ENCODE assay signal across 24 cellular contexts in the genomic region with DNA sequence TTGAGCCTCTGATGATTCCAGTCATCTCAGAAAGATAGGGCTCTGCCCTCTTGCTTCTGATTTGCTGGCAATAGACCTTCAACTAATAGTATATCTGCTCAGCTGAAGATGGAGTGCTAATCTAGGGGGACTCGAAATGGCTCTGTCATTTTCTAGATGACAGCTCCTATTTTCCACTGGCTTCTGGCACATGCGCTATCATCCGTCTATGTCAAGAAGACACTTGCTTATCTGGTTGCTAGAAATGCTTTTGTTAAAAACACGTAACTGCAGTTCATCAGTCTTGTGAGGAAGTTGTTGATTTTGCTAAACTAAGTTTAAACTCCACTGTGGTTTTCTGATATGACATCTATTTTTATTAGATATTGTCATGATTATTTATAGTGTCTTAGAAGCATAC.
DNase-seq lines count a peak whose midpoint lies in the region; ATAC-seq and TF ChIP-seq lines count a peak whose summit lies in the region.
"Had no signal": no experiment of that assay in that cellular context is flagged by ENCODE, and none has a peak within 500 bp of the region (broad histone marks: within the 10 kb centered on the region; RNA-seq: fewer than 3 reads in every experiment).

No MANE protein-coding gene starts in this region.

- H3K36me3 Mint-ChIP-seq in activated B cell treated with CpG ODN at 0.5 μM for 24 hours (ENCODE audit: low read depth): no peaks in the 10 kb centered on the region
- H3K36me3 Mint-ChIP-seq: activated CD8-positive, alpha-beta memory T cell treated with anti-CD3 and anti-CD28 coated beads, Interleukin-2, amount 10 ng/mL, durations not matched to agents 7 days and 5 days; activated naive CD4-positive, alpha-beta T cell treated with anti-CD3 and anti-CD28 coated beads, Interleukin-2, amount 10 ng/mL, durations not matched to agents 7 days and 5 days had no signal

- POLR2A ChIA-PET in activated B cell treated with CpG ODN at 0.5 μM for 24 hours (lab: Charles Lee): interaction anchor here (0.9 kb wide), 1 partner anchor 264 kb away, joined by 7 read pairs; no protein-coding TSS in a partner anchor

- TF ChIP-seq CTCF in activated B cell treated with CpG ODN at 0.5 μM for 24 hours (IDR thresholded peaks at IDR 0.05): no peak

- peak overlapping the region; percentile 3 for H3K27ac Mint-ChIP-seq in activated B cell treated with CpG ODN at 0.5 μM for 24 hours
- H3K27ac Mint-ChIP-seq: activated CD4-positive, alpha-beta T cell treated with anti-CD3 and anti-CD28 coated beads, Interleukin-2, amount 10 ng/mL, durations not matched to agents 7 days and 5 days; activated CD8-positive, alpha-beta memory T cell treated with anti-CD3 and anti-CD28 coated beads, Interleukin-2, amount 10 ng/mL, durations not matched to agents 7 days and 5 days; activated naive CD4-positive, alpha-beta T cell treated with anti-CD3 and anti-CD28 coated beads, Interleukin-2, amount 10 ng/mL, durations not matched to agents 7 days and 5 days; activated T-helper 1 cell treated with anti-CD3 and anti-CD28 coated beads, Interleukin-12 subunit alpha, Interleukin-12 subunit beta, Interleukin-2, Interleukin-4 antibody, amounts not matched to agents 30 ng/mL and 10 ng/mL and 1 ng/mL, durations not matched to agents 14 hours and 24 hours and 36 hours; T-helper 17 cell had no signal

- H3K27me3 Mint-ChIP-seq in activated B cell treated with CpG ODN at 0.5 μM for 24 hours: no peaks in the 10 kb centered on the region
- H3K27me3 Mint-ChIP-seq: activated CD8-positive, alpha-beta memory T cell treated with anti-CD3 and anti-CD28 coated beads, Interleukin-2, amount 10 ng/mL, durations not matched to agents 7 days and 5 days; activated naive CD4-positive, alpha-beta T cell treated with anti-CD3 and anti-CD28 coated beads, Interleukin-2, amount 10 ng/mL, durations not matched to agents 7 days and 5 days; T-helper 17 cell had no signal

- H3K4me3 Mint-ChIP-seq in activated B cell treated with CpG ODN at 0.5 μM for 24 hours: no peak overlapping the region
- H3K4me3 Mint-ChIP-seq: activated CD4-positive, alpha-beta T cell treated with anti-CD3 and anti-CD28 coated beads, Interleukin-2, amount 10 ng/mL, durations not matched to agents 7 days and 5 days; activated CD8-positive, alpha-beta memory T cell treated with anti-CD3 and anti-CD28 coated beads, Interleukin-2, amount 10 ng/mL, durations not matched to agents 7 days and 5 days; activated naive CD4-positive, alpha-beta T cell treated with anti-CD3 and anti-CD28 coated beads, Interleukin-2, amount 10 ng/mL, durations not matched to agents 7 days and 5 days; activated T-helper 1 cell treated with anti-CD3 and anti-CD28 coated beads, Interleukin-12 subunit alpha, Interleukin-12 subunit beta, Interleukin-2, Interleukin-4 antibody, amounts not matched to agents 30 ng/mL and 10 ng/mL and 1 ng/mL, durations not matched to agents 14 hours and 24 hours and 36 hours; neural progenitor cell; T-helper 17 cell had no signal

- intact Hi-C loops in activated B cell treated with CpG ODN at 0.5 μM for 24 hours (cut with micrococcal nuclease): no loop called here

- ATAC-seq in activated B cell treated with CpG ODN at 0.5 μM for 24 hours (ENCODE audit: low read depth): peak; percentile 28
- ATAC-seq in GM21381 (IDR thresholded peaks at IDR 0.05; ENCODE audit: unreplicated experiment): no peak
- ATAC-seq: activated CD8-positive, alpha-beta memory T cell treated with anti-CD3 and anti-CD28 coated beads, Interleukin-2, amount 10 ng/mL, durations not matched to agents 7 days and 5 days; T-helper 17 cell had no signal

- H3K9me3 Mint-ChIP-seq in activated B cell treated with CpG ODN at 0.5 μM for 24 hours: no peaks in the 10 kb centered on the region
- H3K9me3 Mint-ChIP-seq: activated CD4-positive, alpha-beta T cell treated with anti-CD3 and anti-CD28 coated beads, Interleukin-2, amount 10 ng/mL, durations not matched to agents 7 days and 5 days; activated naive CD4-positive, alpha-beta T cell treated with anti-CD3 and anti-CD28 coated beads, Interleukin-2, amount 10 ng/mL, durations not matched to agents 7 days and 5 days; activated T-helper 1 cell treated with anti-CD3 and anti-CD28 coated beads, Interleukin-12 subunit alpha, Interleukin-12 subunit beta, Interleukin-2, Interleukin-4 antibody, amounts not matched to agents 30 ng/mL and 10 ng/mL and 1 ng/mL, durations not matched to agents 14 hours and 24 hours and 36 hours had no signal

- CTCF ChIA-PET in activated B cell treated with CpG ODN at 0.5 μM for 24 hours (lab: Charles Lee): no interaction called here

- DNase-seq in NCI-H2227 (lab: John Stamatoyannopoulos, UW; ENCODE audit: unreplicated experiment) (peak; percentile 34), NCI-H2227 treated with DMSO at 0.1 percent for 48 hours (lab: John Stamatoyannopoulos, UW) (no peak), NAMALWA (ENCODE audit: low spot score) (peak; percentile 51), activated B cell treated with CpG ODN at 0.5 μM for 24 hours (no peak), retina (peak; percentile 36), GF-D8 (lab: John Stamatoyannopoulos, UW) (no peak), NOMO-1 treated with dmso at 0.1 percent for 144 hours (lab: John Stamatoyannopoulos, UW; ENCODE audit: unreplicated experiment) (no peak)
- DNase-seq: activated CD4-positive, alpha-beta T cell treated with anti-CD3 and anti-CD28 coated beads, Interleukin-2, amount 10 ng/mL, durations not matched to agents 7 days and 5 days; activated CD8-positive, alpha-beta memory T cell treated with anti-CD3 and anti-CD28 coated beads, Interleukin-2, amount 10 ng/mL, durations not matched to agents 7 days and 5 days; activated naive CD4-positive, alpha-beta T cell treated with anti-CD3 and anti-CD28 coated beads, Interleukin-2, amount 10 ng/mL, durations not matched to agents 7 days and 5 days; amygdala; cortex of kidney; foreskin melanocyte; IMR-90; NCI-H1105 treated with DMSO at 0.1 percent for 48 hours; NCI-H2081; NCI-H510A; NK-92 treated with Interleukin-12 subunit alpha and Interleukin-12 subunit beta, amount 100 ng/mL, for 24 hours; posterior cingulate gyrus; T-helper 17 cell; WERI-Rb-1 had no signal

- peaks cover 43% of the 10 kb centered on the region for H3K4me1 Mint-ChIP-seq in activated B cell treated with CpG ODN at 0.5 μM for 24 hours
- H3K4me1 Mint-ChIP-seq: activated CD4-positive, alpha-beta T cell treated with anti-CD3 and anti-CD28 coated beads, Interleukin-2, amount 10 ng/mL, durations not matched to agents 7 days and 5 days; activated CD8-positive, alpha-beta memory T cell treated with anti-CD3 and anti-CD28 coated beads, Interleukin-2, amount 10 ng/mL, durations not matched to agents 7 days and 5 days; activated naive CD4-positive, alpha-beta T cell treated with anti-CD3 and anti-CD28 coated beads, Interleukin-2, amount 10 ng/mL, durations not matched to agents 7 days and 5 days; T-helper 17 cell had no signal

Comparison
In these comparisons a context has a peak if more than half of its experiments do, and no peak if none do; other contexts are left out.
1. DNase-seq: peak in NCI-H2227 (single experiment), NAMALWA (single experiment) and retina (single experiment); none in NCI-H2227 treated with DMSO at 0.1 percent for 48 hours (single experiment), activated B cell treated with CpG ODN at 0.5 μM for 24 hours (single experiment), GF-D8 (single experiment) and NOMO-1 treated with dmso at 0.1 percent for 144 hours (single experiment).